8 cellular contexts compared by ENCODE assay signal in the genomic region with DNA sequence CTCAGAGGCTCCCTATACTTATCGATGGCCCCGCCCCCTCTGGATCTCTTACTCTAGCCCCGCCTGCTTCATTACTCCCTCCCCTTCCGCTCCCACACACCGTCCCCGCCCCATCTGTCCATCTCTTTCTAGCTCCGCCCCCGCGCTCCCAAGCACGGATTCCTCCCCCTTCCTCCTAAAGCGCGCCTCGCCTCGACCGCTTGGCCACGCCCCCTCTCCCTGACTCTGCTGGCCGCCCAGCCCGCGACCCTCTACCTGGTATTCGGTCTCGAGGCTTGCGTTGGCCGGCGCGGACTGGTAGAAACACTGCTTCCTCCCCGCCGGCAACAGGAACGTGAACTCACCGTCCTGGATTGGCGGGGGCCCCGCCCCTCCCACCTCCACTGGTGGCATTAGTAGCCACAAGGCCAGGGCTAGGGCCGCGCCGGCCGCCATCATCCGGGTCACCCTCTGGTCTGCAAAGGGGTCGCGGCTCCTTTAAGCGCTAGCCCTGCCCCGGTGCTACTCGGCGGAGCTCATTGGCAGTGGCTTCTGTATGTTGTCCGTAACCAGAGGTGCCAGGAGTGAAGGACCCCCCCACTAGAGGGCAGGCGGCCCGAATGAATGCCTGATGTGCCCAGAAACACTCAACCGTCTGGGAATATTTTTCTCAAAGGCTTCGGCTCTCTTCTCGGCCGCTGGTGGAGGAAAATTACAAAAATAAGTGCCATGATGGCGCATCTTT. TPM values are rescaled to one million over a fixed set of nuclear protein-coding genes. Genes with fewer than 3 reads are reported as not detected.
DNase-seq lines count a peak whose midpoint lies in the region; ATAC-seq and TF ChIP-seq lines count a peak whose summit lies in the region.

A gene with protein sequence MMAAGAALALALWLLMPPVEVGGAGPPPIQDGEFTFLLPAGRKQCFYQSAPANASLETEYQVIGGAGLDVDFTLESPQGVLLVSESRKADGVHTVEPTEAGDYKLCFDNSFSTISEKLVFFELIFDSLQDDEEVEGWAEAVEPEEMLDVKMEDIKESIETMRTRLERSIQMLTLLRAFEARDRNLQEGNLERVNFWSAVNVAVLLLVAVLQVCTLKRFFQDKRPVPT (minus strand): TSS at position 459 of the 724 bp plus-strand sequence. CDS start 21 bp downstream, at position 438.

- peak within 1 kb of the TSS; percentile 95 for H3K4me3 ChIP-seq in DOHH2 (ENCODE audit: low read length)
- peak within 1 kb of the TSS; percentile 64 to 85 (median 74) for H3K4me3 ChIP-seq in fibroblast of lung (replicated peaks in 1 of 4; ENCODE audit: control extremely low read depth in 1 of 4, insufficient read depth in 1 of 4, low read depth in 3 of 4, low read length in 4 of 4)
- peak within 1 kb of the TSS; percentile 98 for H3K4me3 ChIP-seq in naive thymus-derived CD4-positive, alpha-beta T cell (ENCODE audit: low read length)

- H3K4me1 ChIP-seq in DOHH2 (ENCODE audit: control insufficient read depth, low read length) (peaks cover 30% of the 10 kb centered on the region), fibroblast of lung (ENCODE audit: control insufficient read depth, extremely low read depth, insufficient read depth, low read length) (peaks cover 8% of the 10 kb centered on the region)
- H3K4me1 ChIP-seq in naive thymus-derived CD4-positive, alpha-beta T cell (ENCODE audit: control insufficient read depth in 2 of 2, insufficient read depth in 2 of 2, low read length in 2 of 2) = peaks cover 8 to 13% of the 10 kb centered on the region in 2 donors

- H3F3A ChIP-seq in DOHH2 (ENCODE audit: control insufficient read depth, insufficient read depth) = peaks cover 8% of the 10 kb centered on the region

- H3K27ac ChIP-seq in DOHH2 (ENCODE audit: low read depth, low read length) = peak within 1 kb of the TSS; percentile 88
- peak within 1 kb of the TSS; percentile 97 for H3K27ac ChIP-seq in fibroblast of lung (ENCODE audit: insufficient read depth, low read length)
- peak within 1 kb of the TSS; percentile 93 for H3K27ac ChIP-seq in naive thymus-derived CD4-positive, alpha-beta T cell (ENCODE audit: low read depth, low read length)

- peaks cover 0 to 16% (median 5%) of the 10 kb centered on the region in 5 donors for H3K36me3 Mint-ChIP-seq in naive thymus-derived CD4-positive, alpha-beta T cell
- H3K36me3 Mint-ChIP-seq in stimulated activated naive B cell treated with anti-CD40 and anti-IgM and Interleukin-4, amounts not matched to agents 10 μg/mL and 1 μg/mL and 100 μg/mL, for 72 hours = peaks cover 24 to 36% of the 10 kb centered on the region in 2 donors

- POLR2A ChIA-PET in naive thymus-derived CD4-positive, alpha-beta T cell (lab: Charles Lee) = interaction anchor here (0.6 to 2.0 kb wide), 19 partner anchors 10 to 539 kb away, joined by 3 to 21 read pairs (median 4); a partner anchor contains a TSS

- peaks cover 7% of the 10 kb centered on the region for H3K9me3 ChIP-seq in DOHH2 (ENCODE audit: control insufficient read depth, insufficient read depth, low read length)
- H3K9me3 ChIP-seq in fibroblast of lung (ENCODE audit: control insufficient read depth, insufficient read depth, low read depth, low read length) = no peaks in the 10 kb centered on the region
- peaks cover 0 to 6% (median 0%) of the 10 kb centered on the region in 3 experiments for H3K9me3 ChIP-seq in naive thymus-derived CD4-positive, alpha-beta T cell (ENCODE audit: control insufficient read depth in 2 of 3, low read length in 3 of 3)

- peaks cover 26% of the 10 kb centered on the region for H3K36me3 ChIP-seq in DOHH2 (ENCODE audit: control insufficient read depth, low read length)
- peaks cover 9% of the 10 kb centered on the region for H3K36me3 ChIP-seq in fibroblast of lung (ENCODE audit: control insufficient read depth, insufficient read depth, low read length)
- peaks cover 0 to 29% (median 0%) of the 10 kb centered on the region in 3 experiments for H3K36me3 ChIP-seq in naive thymus-derived CD4-positive, alpha-beta T cell (ENCODE audit: control insufficient read depth in 2 of 3, insufficient read depth in 3 of 3, low read length in 3 of 3)

- no peaks in the 10 kb centered on the region for H3K27me3 Mint-ChIP-seq in naive thymus-derived CD4-positive, alpha-beta T cell
- H3K27me3 Mint-ChIP-seq in stimulated activated naive B cell treated with anti-CD40 and anti-IgM and Interleukin-4, amounts not matched to agents 10 μg/mL and 1 μg/mL and 100 μg/mL, for 72 hours = no peaks in the 10 kb centered on the region

- H3K9me3 Mint-ChIP-seq in naive thymus-derived CD4-positive, alpha-beta T cell = peaks cover 0 to 11% (median 6%) of the 10 kb centered on the region in 11 donors
- H3K9me3 Mint-ChIP-seq in stimulated activated naive B cell treated with anti-CD40 and anti-IgM and Interleukin-4, amounts not matched to agents 10 μg/mL and 1 μg/mL and 100 μg/mL, for 72 hours = peaks cover 7 to 8% of the 10 kb centered on the region in 2 donors

- H3K27me3 ChIP-seq in DOHH2 (ENCODE audit: control insufficient read depth, low read length) (no peaks in the 10 kb centered on the region), fibroblast of lung (ENCODE audit: control insufficient read depth, insufficient read depth, low read length) (no peaks in the 10 kb centered on the region)
- no peaks in the 10 kb centered on the region for H3K27me3 ChIP-seq in naive thymus-derived CD4-positive, alpha-beta T cell (ENCODE audit: control insufficient read depth in 2 of 2, insufficient read depth in 2 of 2, low read length in 2 of 2)

- peak within 1 kb of the TSS; percentile 85 for H2AFZ ChIP-seq in fibroblast of lung (ENCODE audit: low read length)

- TF ChIP-seq CTCF in DOHH2 (IDR thresholded peaks at IDR 0.05; ENCODE audit: low read depth, low read length, poor library complexity, severe bottlenecking) (peak; percentile 14), fibroblast of lung (conservative IDR thresholded peaks at IDR 0.05 in 1 of 2, IDR thresholded peaks at IDR 0.05 in 1 of 2; ENCODE audit: low read depth in 1 of 2, low read length in 2 of 2) (peak; percentile 10 to 15)

- H3K4me1 Mint-ChIP-seq in naive thymus-derived CD4-positive, alpha-beta T cell = peaks cover 12 to 20% (median 15%) of the 10 kb centered on the region in 7 donors
- H3K4me1 Mint-ChIP-seq in stimulated activated naive B cell treated with anti-CD40 and anti-IgM and Interleukin-4, amounts not matched to agents 10 μg/mL and 1 μg/mL and 100 μg/mL, for 72 hours = peaks cover 14 to 16% of the 10 kb centered on the region in 2 donors

- DNase-seq in LHCN-M2 (ENCODE audit: low read depth) (peak; percentile 99), RPMI8226 (peak; percentile 99), fibroblast of lung (ENCODE audit: low read depth in 2 of 2) (peak; percentile 98 to 99)
- DNase-seq in activated T-helper 1 cell treated with anti-CD3 and anti-CD28 coated beads, Interleukin-2, amount 50 U/mL, for 16 hours (ENCODE audit: low read depth in 1 of 2, low spot score in 1 of 2) = peak; percentile 77 to 86
- DNase-seq in naive thymus-derived CD4-positive, alpha-beta T cell = peak; percentile 81 to 97 (median 93)
- peak; percentile 96 for DNase-seq in stimulated activated naive B cell treated with anti-CD40 and anti-IgM and Interleukin-4, amounts not matched to agents 10 μg/mL and 1 μg/mL and 100 μg/mL, for 72 hours

- CTCF ChIA-PET in naive thymus-derived CD4-positive, alpha-beta T cell (lab: Charles Lee) = interaction anchor here (0.6 to 2.6 kb wide), 6 partner anchors 16 to 1011 kb away, joined by 3 to 15 read pairs (median 4); a partner anchor contains a TSS

- H3K9me2 ChIP-seq in DOHH2 (replicated peaks; ENCODE audit: control insufficient read depth, low read length) = no peaks in the 10 kb centered on the region

- H3K4me3 Mint-ChIP-seq in naive thymus-derived CD4-positive, alpha-beta T cell = peak within 1 kb of the TSS; percentile 82 to 99 (median 96)
- H3K4me3 Mint-ChIP-seq in stimulated activated naive B cell treated with anti-CD40 and anti-IgM and Interleukin-4, amounts not matched to agents 10 μg/mL and 1 μg/mL and 100 μg/mL, for 72 hours = peak within 1 kb of the TSS; percentile 92 to 96

- H3K4me2 ChIP-seq in DOHH2 (ENCODE audit: low read length) = peak within 1 kb of the TSS; percentile 96
- peak within 1 kb of the TSS; percentile 84 for H3K4me2 ChIP-seq in fibroblast of lung (ENCODE audit: extremely low read depth, insufficient read depth, low read length)

- peak; percentile 59 for ATAC-seq in GM21825 (IDR thresholded peaks at IDR 0.05; ENCODE audit: unreplicated experiment)
- peak; percentile 92 for ATAC-seq in naive thymus-derived CD4-positive, alpha-beta T cell
- ATAC-seq in stimulated activated naive B cell treated with anti-CD40 and anti-IgM and Interleukin-4, amounts not matched to agents 10 μg/mL and 1 μg/mL and 100 μg/mL, for 72 hours (replicated peaks) = peak; percentile 92 to 94

- H3K9ac ChIP-seq in fibroblast of lung (ENCODE audit: insufficient read depth, low read length) = peak within 1 kb of the TSS; percentile 93

- H4K20me1 ChIP-seq in DOHH2 (ENCODE audit: control insufficient read depth, insufficient read depth, low read depth, low read length) (peaks cover 5% of the 10 kb centered on the region; the same call in 1 of the 2 replicates), fibroblast of lung (ENCODE audit: control insufficient read depth, extremely low read depth, insufficient read depth, low read length) (no peaks in the 10 kb centered on the region)

- intact Hi-C loops in naive thymus-derived CD4-positive, alpha-beta T cell (cut with micrococcal nuclease) = loop anchor here (1.0 to 5.0 kb wide), 14 partner anchors 28 to 1901 kb away; a partner anchor contains a TSS

- H3K27ac Mint-ChIP-seq in naive thymus-derived CD4-positive, alpha-beta T cell = peak within 1 kb of the TSS; percentile 98 to 100 (median 99)
- H3K27ac Mint-ChIP-seq in stimulated activated naive B cell treated with anti-CD40 and anti-IgM and Interleukin-4, amounts not matched to agents 10 μg/mL and 1 μg/mL and 100 μg/mL, for 72 hours = peak within 1 kb of the TSS; percentile 99

- H3K79me2 ChIP-seq in DOHH2 (ENCODE audit: control insufficient read depth, low read length) (no peaks in the 10 kb centered on the region), fibroblast of lung (ENCODE audit: control insufficient read depth, insufficient read depth, low read length) (no peaks in the 10 kb centered on the region)

RNA-seq across cellular contexts. Expression of the gene that starts here (rescaled TPM):
- total RNA-seq in LHCN-M2 (2014; rRNA removed) (52.1 and 52.9 TPM in 2 replicates), fibroblast of lung (37.5 and 40.1 TPM in 2 replicates)
- 37.2 TPM for polyA plus RNA-seq in LHCN-M2 (2012)
- 42.1 and 42.3 TPM in 2 replicates for polyA plus RNA-seq in fibroblast of lung
- polyA plus RNA-seq in fibroblast of lung (2012) = 31.1 and 38.6 TPM in 2 replicates
- polyA minus RNA-seq in fibroblast of lung (ENCODE audit: low replicate concordance) = 17.8 and 21.5 TPM in 2 replicates
- 10 to 100 TPM in 2 of 5 experiments, 1 to 10 TPM in 3; 7.6 to 12.8 (median 9.9) TPM for total RNA-seq in naive thymus-derived CD4-positive, alpha-beta T cell
- 10 to 100 TPM; 19.0 to 21.7 TPM for polyA plus RNA-seq in naive thymus-derived CD4-positive, alpha-beta T cell

Comparison
In these comparisons a context has a peak if more than half of its experiments do, and no peak if none do; other contexts are left out.
1. Peak in every context shown above with its lines: DNase-seq, ATAC-seq, H3K4me3 ChIP-seq and H3K27ac ChIP-seq.